In the genomic region with DNA sequence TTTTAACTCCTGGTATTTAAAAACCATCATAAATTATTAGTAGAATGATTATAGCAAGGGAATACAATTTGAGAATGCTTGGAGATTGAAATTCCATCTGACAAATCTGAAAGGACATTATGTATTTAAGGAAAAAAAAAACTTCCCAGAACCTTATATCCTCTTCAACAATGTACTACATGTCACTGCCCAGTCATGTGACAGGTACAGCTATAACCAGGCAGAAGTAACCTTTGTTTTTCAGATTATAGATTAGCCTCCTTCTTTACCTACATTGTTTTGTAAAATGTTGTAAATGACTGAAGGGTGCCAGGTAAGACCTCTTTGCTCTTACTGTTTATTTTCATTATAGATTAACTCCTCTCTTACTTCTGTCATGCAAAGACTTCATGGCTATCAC, we compare ENCODE assay signal across 12 cellular contexts.
DNase-seq lines count a peak whose midpoint lies in the region; ATAC-seq and TF ChIP-seq lines count a peak whose summit lies in the region.
"Had no signal": no experiment of that assay in that cellular context is flagged by ENCODE, and none has a peak within 500 bp of the region (broad histone marks: within the 10 kb centered on the region; RNA-seq: fewer than 3 reads in every experiment).

No MANE protein-coding gene starts in this region.

- no peak overlapping the region for H3K9ac ChIP-seq in H9 (ENCODE audit: extremely low read depth, insufficient read length, low read length)
- H3K9ac ChIP-seq: BLaER1 treated with 17β-estradiol and CSF1 and Interleukin-3, amounts not matched to agents 10 nM and 100 nM; GM23248 had no signal

- H2AK5ac ChIP-seq in H9 (ENCODE audit: insufficient read length, low read length), result no peak overlapping the region

- no peak overlapping the region for H4K91ac ChIP-seq in H9 (ENCODE audit: insufficient read length, low read depth, low read length)

- no peak overlapping the region for H2BK12ac ChIP-seq in H9 (ENCODE audit: insufficient read length, low read depth, low read length)

- H3K27me3 Mint-ChIP-seq in H9 (ENCODE audit: low read depth), result no peaks in the 10 kb centered on the region

- H2BK20ac ChIP-seq in H9 (ENCODE audit: low read depth, low read length, poor library complexity, severe bottlenecking), result no peak overlapping the region

- no peak overlapping the region for H3T11ph ChIP-seq in H9 (ENCODE audit: low read length)

- DNase-seq in H9 (no peak), left colon (no peak), NOMO-1 treated with DMSO at 0.1 percent for 48 hours (lab: John Stamatoyannopoulos, UW; ENCODE audit: unreplicated experiment) (no peak)
- no peak for DNase-seq in activated naive CD4-positive, alpha-beta T cell treated with anti-CD3 and anti-CD28 coated beads, Interleukin-2, amount 50 U/mL, for 72 hours (ENCODE audit: low spot score in 2 of 2)
- DNase-seq: 8988T; CD4-positive, CD25-positive, alpha-beta regulatory T cell; GM23248; H7 had no signal

- H4K20me1 ChIP-seq in H9 (ENCODE audit: control insufficient read depth, insufficient read depth, insufficient read length), result no peaks in the 10 kb centered on the region
- H4K20me1 ChIP-seq: BLaER1 treated with 17β-estradiol and CSF1 and Interleukin-3, amounts not matched to agents 10 nM and 100 nM had no signal

- H3K4me2 ChIP-seq in H9 (ENCODE audit: insufficient read depth, insufficient read length, low read length), result no peak overlapping the region
- H3K4me2 ChIP-seq: BLaER1 treated with 17β-estradiol and CSF1 and Interleukin-3, amounts not matched to agents 10 nM and 100 nM had no signal

- H4K5ac ChIP-seq in H9 (ENCODE audit: insufficient read length, low read depth, low read length), result no peak overlapping the region

- ATAC-seq in left colon, result peak; percentile 49
- ATAC-seq in GM21367 (IDR thresholded peaks at IDR 0.05; ENCODE audit: unreplicated experiment), result no peak
- no peak for ATAC-seq in activated naive CD4-positive, alpha-beta T cell treated with anti-CD3 and anti-CD28 coated beads, Interleukin-2, amount 50 U/mL, for 72 hours

- H3K4me1 ChIP-seq in H9 (ENCODE audit: insufficient read depth, low read length), result no peaks in the 10 kb centered on the region; the same call in 1 of the 2 replicates
- H3K4me1 ChIP-seq in neutrophil (ENCODE audit: control insufficient read depth in 1 of 2, insufficient read depth in 1 of 2, low read depth in 1 of 2, low read length in 1 of 2), result peaks cover 82 to 85% of the 10 kb centered on the region in 2 experiments

- peak overlapping the region in 1 of 2 experiments; percentile 75 for H3K4me3 ChIP-seq in neutrophil (ENCODE audit: low read depth in 1 of 2, low read length in 1 of 2)
- H3K4me3 ChIP-seq: BLaER1 treated with 17β-estradiol and CSF1 and Interleukin-3, amounts not matched to agents 10 nM and 100 nM; GM23248 had no signal

- H3K9me3 Mint-ChIP-seq in H9, result peaks cover 0 to 2% of the 10 kb centered on the region in 2 experiments; a peak in 2 of 5 replicates
- no peaks in the 10 kb centered on the region for H3K9me3 Mint-ChIP-seq in activated naive CD4-positive, alpha-beta T cell treated with anti-CD3 and anti-CD28 coated beads, Interleukin-2, amount 50 U/mL, for 72 hours

- H3K4me1 Mint-ChIP-seq in H9, result peaks cover 54 to 64% of the 10 kb centered on the region in 2 experiments
- H3K4me1 Mint-ChIP-seq: CD4-positive, CD25-positive, alpha-beta regulatory T cell had no signal

- no peak overlapping the region for H2BK15ac ChIP-seq in H9 (ENCODE audit: low read depth, low read length)

- H3K23me2 ChIP-seq in H9 (ENCODE audit: insufficient read length, low read depth, low read length, poor library complexity, severe bottlenecking), result no peaks in the 10 kb centered on the region

- no peak overlapping the region; a peak in 1 of 5 replicates for H3K4me3 Mint-ChIP-seq in H9
- H3K4me3 Mint-ChIP-seq: CD4-positive, CD25-positive, alpha-beta regulatory T cell had no signal

- peaks cover 0 to 8% (median 0%) of the 10 kb centered on the region in 3 experiments; a peak in 2 of 7 replicates for H3K36me3 Mint-ChIP-seq in H9 (ENCODE audit: insufficient read depth in 1 of 3, low read depth in 3 of 3)
- no peaks in the 10 kb centered on the region for H3K36me3 Mint-ChIP-seq in activated naive CD4-positive, alpha-beta T cell treated with anti-CD3 and anti-CD28 coated beads, Interleukin-2, amount 50 U/mL, for 72 hours
- H3K36me3 Mint-ChIP-seq: CD4-positive, CD25-positive, alpha-beta regulatory T cell had no signal

- H3K14ac ChIP-seq in H9 (ENCODE audit: insufficient read depth, low read length), result no peak overlapping the region

- TF ChIP-seq CTCF in H9 (conservative IDR thresholded peaks at IDR 0.05), result no peak
- TF ChIP-seq CTCF in VCaP (conservative IDR thresholded peaks at IDR 0.05), result no peak
- no peak for TF ChIP-seq CTCF in neutrophil (IDR thresholded peaks at IDR 0.05)

- H3K27ac ChIP-seq in H9 (ENCODE audit: insufficient read length, low read depth, low read length) (no peak overlapping the region), VCaP (peak overlapping the region; percentile 9; the same call in 1 of the 2 replicates), neutrophil (peak overlapping the region; percentile 96)
- H3K27ac ChIP-seq: BLaER1 treated with 17β-estradiol and CSF1 and Interleukin-3, amounts not matched to agents 10 nM and 100 nM; GM23248 had no signal

- no peak overlapping the region for H3K18ac ChIP-seq in H9 (ENCODE audit: insufficient read length, low read depth, low read length)

- H2BK120ac ChIP-seq in H9 (ENCODE audit: low read depth, low read length, poor library complexity, severe bottlenecking), result no peak overlapping the region

- no peak overlapping the region for H4K8ac ChIP-seq in H9 (replicated peaks; ENCODE audit: insufficient read length, low read depth, low read length)

- H3K4ac ChIP-seq in H9 (ENCODE audit: low read depth, low read length), result no peak overlapping the region

- no peak overlapping the region for H2BK5ac ChIP-seq in H9 (ENCODE audit: insufficient read length, low read length)

- no peak overlapping the region for H3K56ac ChIP-seq in H9 (ENCODE audit: insufficient read length, low read depth, low read length)

- H3K79me1 ChIP-seq in H9 (ENCODE audit: insufficient read depth, low read depth, low read length, poor library complexity, severe bottlenecking), result no peaks in the 10 kb centered on the region

- H2AFZ ChIP-seq in H9 (ENCODE audit: low read length), result no peak overlapping the region
- H2AFZ ChIP-seq: GM23248 had no signal

- peaks cover 27% of the 10 kb centered on the region for H3K36me3 ChIP-seq in neutrophil
- H3K36me3 ChIP-seq: BLaER1 treated with 17β-estradiol and CSF1 and Interleukin-3, amounts not matched to agents 10 nM and 100 nM had no signal

- intact Hi-C loops in left colon (cut with DNase I, micrococcal nuclease), result no loop called here

- H3K27me3 ChIP-seq in H9 (ENCODE audit: insufficient read depth, low read length) (no peaks in the 10 kb centered on the region), neutrophil (no peaks in the 10 kb centered on the region)
- H3K27me3 ChIP-seq: BLaER1 treated with 17β-estradiol and CSF1 and Interleukin-3, amounts not matched to agents 10 nM and 100 nM had no signal

- no peak overlapping the region for H3K23ac ChIP-seq in H9 (ENCODE audit: insufficient read length, low read depth, low read length)

- peak overlapping the region; percentile 6 to 93 (median 16); a peak in 4 of 7 replicates for H3K27ac Mint-ChIP-seq in H9
- no peak overlapping the region for H3K27ac Mint-ChIP-seq in activated naive CD4-positive, alpha-beta T cell treated with anti-CD3 and anti-CD28 coated beads, Interleukin-2, amount 50 U/mL, for 72 hours
- H3K27ac Mint-ChIP-seq: CD4-positive, CD25-positive, alpha-beta regulatory T cell had no signal

- H3K79me2 ChIP-seq in H9 (ENCODE audit: insufficient read depth, low read length), result no peaks in the 10 kb centered on the region

- H3K9me3 ChIP-seq in H9 (ENCODE audit: control insufficient read depth, low read depth, low read length), result no peaks in the 10 kb centered on the region
- H3K9me3 ChIP-seq in neutrophil, result no peaks in the 10 kb centered on the region

Comparison
In these comparisons a context has a peak if more than half of its experiments do, and no peak if none do; other contexts are left out.
1. H3K27ac Mint-ChIP-seq: peak in H9 (3 of 3); none in activated naive CD4-positive, alpha-beta T cell treated with anti-CD3 and anti-CD28 coated beads, Interleukin-2, amount 50 U/mL, for 72 hours (0 of 2).